Comparison of ENCODE assay signal across 8 cellular contexts in the genomic region with DNA sequence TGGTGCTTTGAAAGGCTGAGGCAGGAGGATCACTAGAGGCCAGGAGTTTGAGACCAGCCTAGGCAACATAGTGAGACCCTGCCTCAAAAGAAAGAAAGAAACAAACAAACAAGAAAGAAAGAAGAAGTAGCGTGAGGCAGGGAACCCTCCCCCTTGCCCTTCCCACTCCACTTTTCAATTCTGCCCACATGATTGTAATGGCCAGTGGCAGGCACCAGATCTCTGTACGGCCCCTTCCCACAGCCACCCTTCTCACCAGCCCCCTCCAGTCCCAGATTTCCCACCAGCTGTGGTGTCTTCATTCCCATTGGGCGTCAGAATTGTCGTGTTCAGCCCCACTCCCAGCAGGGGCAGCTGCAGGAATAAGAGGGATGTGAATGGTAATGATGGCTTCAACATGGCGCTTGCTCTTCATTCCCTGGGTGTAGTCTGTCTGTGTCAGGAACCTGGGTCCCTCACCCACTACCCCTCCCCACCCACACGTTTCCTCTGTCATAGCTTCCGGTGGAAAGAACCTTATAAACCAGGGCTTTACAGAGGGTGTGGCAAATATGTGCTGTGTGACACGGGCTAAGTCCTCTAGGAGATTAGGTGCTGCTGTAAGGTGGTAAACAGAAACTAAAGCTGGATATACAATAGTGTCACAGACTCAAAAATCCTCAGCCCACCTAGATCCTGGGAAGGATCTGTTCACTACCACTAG. TPM values are rescaled to one million over a fixed set of nuclear protein-coding genes. Genes with fewer than 3 reads are reported as not detected.
A peak's percentile ranks its signal among the peaks of the same experiment; 100 is the strongest.
DNase-seq lines count a peak whose midpoint lies in the region; ATAC-seq lines count a peak whose summit lies in the region.

A gene (minus strand): TSS at position 437 of the 703 bp plus-strand sequence. CDS start 38 bp downstream, at position 399.

- H3K27me3 Mint-ChIP-seq in activated naive CD8-positive, alpha-beta T cell treated with anti-CD3 and anti-CD28 coated beads, Interleukin-2, amount 10 ng/mL, durations not matched to agents 7 days and 5 days, result no peaks in the 10 kb centered on the region

- peak within 1 kb of the TSS; percentile 99 for H3K4me3 Mint-ChIP-seq in activated naive CD8-positive, alpha-beta T cell treated with anti-CD3 and anti-CD28 coated beads, Interleukin-2, amount 10 ng/mL, durations not matched to agents 7 days and 5 days

- H3K4me1 Mint-ChIP-seq in activated naive CD8-positive, alpha-beta T cell treated with anti-CD3 and anti-CD28 coated beads, Interleukin-2, amount 10 ng/mL, durations not matched to agents 7 days and 5 days, result peaks cover 30% of the 10 kb centered on the region

- no peaks in the 10 kb centered on the region for H3K9me3 Mint-ChIP-seq in activated naive CD8-positive, alpha-beta T cell treated with anti-CD3 and anti-CD28 coated beads, Interleukin-2, amount 10 ng/mL, durations not matched to agents 7 days and 5 days

- H3K36me3 Mint-ChIP-seq in activated naive CD8-positive, alpha-beta T cell treated with anti-CD3 and anti-CD28 coated beads, Interleukin-2, amount 10 ng/mL, durations not matched to agents 7 days and 5 days, result peaks cover 44% of the 10 kb centered on the region

- DNase-seq in T follicular helper cell (ENCODE audit: low read depth), result peak; percentile 83
- DNase-seq in activated naive CD8-positive, alpha-beta T cell treated with anti-CD3 and anti-CD28 coated beads, Interleukin-2, amount 10 ng/mL, durations not matched to agents 7 days and 5 days, result peak; percentile 53
- peak; percentile 39 to 69 for DNase-seq in stimulated activated CD4-positive, alpha-beta T cell treated with anti-CD3 and anti-CD28 coated beads, Interleukin-4, amount 100 ng/mL, for 48 hours (ENCODE audit: low read depth in 2 of 2)
- DNase-seq in kidney glomerular epithelial cell (lab: John Stamatoyannopoulos, UW), result no peak
- DNase-seq in OCI-M2 (lab: John Stamatoyannopoulos, UW; ENCODE audit: unreplicated experiment), result no peak
- DNase-seq in Right ventricle myocardium superior, result no peak

- peak within 1 kb of the TSS; percentile 95 for H3K27ac Mint-ChIP-seq in activated naive CD8-positive, alpha-beta T cell treated with anti-CD3 and anti-CD28 coated beads, Interleukin-2, amount 10 ng/mL, durations not matched to agents 7 days and 5 days

- POLR2A ChIA-PET in activated naive CD8-positive, alpha-beta T cell treated with anti-CD3 and anti-CD28 coated beads, Interleukin-2, amount 10 ng/mL, durations not matched to agents 7 days and 5 days (lab: Charles Lee), result interaction anchor here (1.1 to 4.8 kb wide), 8 partner anchors 10 to 255 kb away, joined by 3 to 81 read pairs (median 10); a partner anchor contains a TSS

- ATAC-seq in GM18520 (IDR thresholded peaks at IDR 0.05; ENCODE audit: unreplicated experiment) (peak; percentile 85), HG02970 (IDR thresholded peaks at IDR 0.05; ENCODE audit: low FRiP score, unreplicated experiment) (peak; percentile 70), Right ventricle myocardium superior (ENCODE audit: poor library complexity) (no peak)
- ATAC-seq in activated naive CD8-positive, alpha-beta T cell treated with anti-CD3 and anti-CD28 coated beads, Interleukin-2, amount 10 ng/mL, durations not matched to agents 7 days and 5 days (ENCODE audit: low read depth), result peak; percentile 80

- intact Hi-C loops in Right ventricle myocardium superior (cut with DNase I), result no loop called here

RNA-seq across cellular contexts. Expression of the gene that starts here (rescaled TPM):
- 100 to 1,000 TPM; 389 to 395 TPM for total RNA-seq in activated naive CD8-positive, alpha-beta T cell treated with anti-CD3 and anti-CD28 coated beads, Interleukin-2, amount 10 ng/mL, durations not matched to agents 7 days and 5 days
- total RNA-seq in Right ventricle myocardium superior, result 0.89 TPM

Comparison
In these comparisons a context has a peak if more than half of its experiments do, and no peak if none do; other contexts are left out.
1. RNA of the gene that starts here (total RNA-seq): 389 to 395 TPM in activated naive CD8-positive, alpha-beta T cell treated with anti-CD3 and anti-CD28 coated beads, Interleukin-2, amount 10 ng/mL, durations not matched to agents 7 days and 5 days; 0.89 TPM in Right ventricle myocardium superior (single experiment); every median in the first group is over 100 times any median in the second.
2. DNase-seq: peak in T follicular helper cell (single experiment), activated naive CD8-positive, alpha-beta T cell treated with anti-CD3 and anti-CD28 coated beads, Interleukin-2, amount 10 ng/mL, durations not matched to agents 7 days and 5 days (single experiment) and stimulated activated CD4-positive, alpha-beta T cell treated with anti-CD3 and anti-CD28 coated beads, Interleukin-4, amount 100 ng/mL, for 48 hours (2 of 2); none in kidney glomerular epithelial cell (single experiment), OCI-M2 (single experiment) and Right ventricle myocardium superior (single experiment).